ENCODE assay signal across 32 cellular contexts in the genomic region with DNA sequence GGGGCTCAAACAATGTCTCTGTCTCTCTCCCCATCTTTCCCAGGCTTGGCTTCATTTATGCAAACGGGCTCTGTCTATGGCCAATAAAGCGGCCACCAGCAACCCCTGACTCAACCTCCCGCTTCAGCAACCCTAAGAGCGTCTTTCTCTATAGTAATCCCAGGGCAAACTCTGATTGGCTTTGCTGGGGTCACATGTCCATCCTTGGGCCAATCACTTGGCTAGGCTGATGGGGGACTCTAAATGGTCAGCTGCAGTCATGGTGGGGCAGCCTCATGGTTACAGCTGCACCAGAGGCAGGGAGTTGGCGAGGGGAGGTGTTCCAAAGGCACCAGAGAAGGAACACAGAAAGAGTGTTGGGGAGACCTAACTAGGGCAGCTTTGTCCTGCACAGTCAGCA.
"Had no signal": no experiment of that assay in that cellular context is flagged by ENCODE, and none has a peak within 500 bp of the region (broad histone marks: within the 10 kb centered on the region; RNA-seq: fewer than 3 reads in every experiment).

No MANE protein-coding gene starts in this region.

- H3K4me3 ChIP-seq: adrenal gland, ascending aorta, breast epithelium, cardiac muscle cell, colonic mucosa, esophagus squamous epithelium, gastroesophageal sphincter, heart right ventricle had no signal

- FAIRE-seq: endometrium, endothelial cell of umbilical vein had no signal

- ATAC-seq: activated CD4-positive, alpha-beta T cell treated with anti-CD3 and anti-CD28 coated beads for 36 hours; activated CD8-positive, alpha-beta memory T cell treated with anti-CD3 and anti-CD28 coated beads, Interleukin-2, amount 10 ng/mL, durations not matched to agents 7 days and 5 days; activated CD8-positive, alpha-beta T cell treated with anti-CD3 and anti-CD28 coated beads, Interleukin-2, amount 10 ng/mL, durations not matched to agents 7 days and 5 days; activated naive CD8-positive, alpha-beta T cell treated with anti-CD3 and anti-CD28 coated beads, Interleukin-2, amount 50 U/mL, for 24 hours; gastroesophageal sphincter; heart right ventricle; T-helper 17 cell had no signal

- H3K9me3 ChIP-seq: adrenal gland, ascending aorta, breast epithelium, colonic mucosa, esophagus squamous epithelium, heart right ventricle had no signal

- H3K27me3 ChIP-seq: adrenal gland, ascending aorta, cardiac muscle cell had no signal

- DNase-seq: activated CD4-positive, alpha-beta memory T cell treated with anti-CD3 and anti-CD28 coated beads for 36 hours; activated CD4-positive, alpha-beta T cell treated with anti-CD3 and anti-CD28 coated beads for 36 hours; activated CD4-positive, alpha-beta T cell treated with anti-CD3 and anti-CD28 coated beads, Interleukin-2, amount 10 ng/mL, durations not matched to agents 24 days and 14 days; activated CD4-positive, CD25-positive, alpha-beta regulatory T cell; activated CD4-positive, CD25-positive, alpha-beta regulatory T cell treated with anti-CD3 and anti-CD28 coated beads, Interleukin-2, amount 50 U/mL, for 72 hours; activated CD8-positive, alpha-beta memory T cell treated with anti-CD3 and anti-CD28 coated beads, Interleukin-2, amount 10 ng/mL, durations not matched to agents 7 days and 5 days; activated CD8-positive, alpha-beta memory T cell treated with anti-CD3 and anti-CD28 coated beads, Interleukin-2, amount 50 U/mL, for 4 hours; activated CD8-positive, alpha-beta T cell treated with anti-CD3 and anti-CD28 coated beads, Interleukin-2, amount 10 ng/mL, durations not matched to agents 7 days and 5 days; activated effector memory CD4-positive, alpha-beta T cell treated with anti-CD3 and anti-CD28 coated beads, Interleukin-2, amount 50 U/mL, for 16 hours; activated naive CD4-positive, alpha-beta T cell treated with anti-CD3 and anti-CD28 coated beads for 36 hours; activated naive CD8-positive, alpha-beta T cell treated with anti-CD3 and anti-CD28 coated beads for 36 hours; activated naive CD8-positive, alpha-beta T cell treated with anti-CD3 and anti-CD28 coated beads, Interleukin-2, amount 50 U/mL, for 24 hours; activated T-cell treated with anti-CD3 and anti-CD28 coated beads, Interleukin-2, amount 50 U/mL, for 1 hour; activated T-cell treated with anti-CD3 and anti-CD28 coated beads, Interleukin-2, amount 50 U/mL, for 48 hours; adrenal gland; central memory CD4-positive, alpha-beta T cell; cerebellar nuclear complex; colonic mucosa; effector CD8-positive, alpha-beta T cell; esophagus squamous epithelium; foreskin melanocyte; heart right ventricle; T-helper 17 cell; T1000; WERI-Rb-1 had no signal

- H3K36me3 ChIP-seq: adrenal gland, ascending aorta, breast epithelium, cardiac muscle cell, colonic mucosa, esophagus squamous epithelium, gastroesophageal sphincter, heart right ventricle, WERI-Rb-1 had no signal

- H3K4me1 ChIP-seq: adrenal gland, ascending aorta, breast epithelium, colonic mucosa had no signal

- H3K27ac ChIP-seq: adrenal gland, ascending aorta, breast epithelium, cardiac muscle cell, colonic mucosa, epithelial cell of prostate, esophagus squamous epithelium, gastroesophageal sphincter, heart right ventricle, WERI-Rb-1 had no signal
